ENCODE assay signal across 9 cellular contexts in genomic region chr17:45222994-45223540, GRCh38.
DNase-seq lines count a peak whose midpoint lies in the region; ATAC-seq and TF ChIP-seq lines count a peak whose summit lies in the region.
"Had no signal": no experiment of that assay in that cellular context is flagged by ENCODE, and none has a peak within 500 bp of the region (broad histone marks: within the 10 kb centered on the region; RNA-seq: fewer than 3 reads in every experiment).

No MANE protein-coding gene starts in this region.

- no peaks in the 10 kb centered on the region for H3K27me3 Mint-ChIP-seq in activated T-cell treated with anti-CD3 and anti-CD28 coated beads, Interleukin-2, amount 50 U/mL, for 24 hours
- no peaks in the 10 kb centered on the region for H3K27me3 Mint-ChIP-seq in activated naive CD4-positive, alpha-beta T cell treated with anti-CD3 and anti-CD28 coated beads, Interleukin-2, amount 10 ng/mL, durations not matched to agents 7 days and 5 days

- CTCF ChIA-PET in activated naive CD4-positive, alpha-beta T cell treated with anti-CD3 and anti-CD28 coated beads, Interleukin-2, amount 10 ng/mL, durations not matched to agents 7 days and 5 days (lab: Charles Lee) = interaction anchor here (0.6 to 7.2 kb wide), 6 partner anchors 9 to 163 kb away, joined by 3 to 276 read pairs (median 4); partner anchors contain the start of gene ACBD4

- H3K27ac Mint-ChIP-seq in activated T-cell treated with anti-CD3 and anti-CD28 coated beads, Interleukin-2, amount 50 U/mL, for 24 hours = peak overlapping the region; percentile 99
- H3K27ac Mint-ChIP-seq in activated naive CD4-positive, alpha-beta T cell treated with anti-CD3 and anti-CD28 coated beads, Interleukin-2, amount 10 ng/mL, durations not matched to agents 7 days and 5 days = peak overlapping the region; percentile 99

- peaks cover 67% of the 10 kb centered on the region for H3K36me3 Mint-ChIP-seq in activated T-cell treated with anti-CD3 and anti-CD28 coated beads, Interleukin-2, amount 50 U/mL, for 24 hours (ENCODE audit: low read depth)
- peaks cover 57% of the 10 kb centered on the region for H3K36me3 Mint-ChIP-seq in activated naive CD4-positive, alpha-beta T cell treated with anti-CD3 and anti-CD28 coated beads, Interleukin-2, amount 10 ng/mL, durations not matched to agents 7 days and 5 days

- intact Hi-C loops in tibial artery (cut with DNase I; ENCODE audit: low total_unique reads) = no loop called here

- no peaks in the 10 kb centered on the region for H3K36me3 ChIP-seq in tibial artery

- peak overlapping the region; percentile 98 for H3K4me3 Mint-ChIP-seq in activated T-cell treated with anti-CD3 and anti-CD28 coated beads, Interleukin-2, amount 50 U/mL, for 24 hours
- peak overlapping the region; percentile 100 for H3K4me3 Mint-ChIP-seq in activated naive CD4-positive, alpha-beta T cell treated with anti-CD3 and anti-CD28 coated beads, Interleukin-2, amount 10 ng/mL, durations not matched to agents 7 days and 5 days

- no peaks in the 10 kb centered on the region for H3K9me3 ChIP-seq in tibial artery

- no peak for TF ChIP-seq CTCF in tibial artery (IDR thresholded peaks at IDR 0.05)

- H3K4me3 ChIP-seq in tibial artery = peak overlapping the region; percentile 36 to 59

- H3K27ac ChIP-seq in layer of hippocampus (ENCODE audit: low read depth, low read length) = peak overlapping the region; percentile 6
- H3K27ac ChIP-seq in tibial artery = no peak overlapping the region

- H3K27me3 ChIP-seq in layer of hippocampus (ENCODE audit: control insufficient read depth, insufficient read depth, low read length) = peaks cover 14% of the 10 kb centered on the region
- peaks cover 0 to 48% of the 10 kb centered on the region in 2 donors for H3K27me3 ChIP-seq in tibial artery

- no peaks in the 10 kb centered on the region for H3K9me3 Mint-ChIP-seq in activated T-cell treated with anti-CD3 and anti-CD28 coated beads, Interleukin-2, amount 50 U/mL, for 24 hours
- H3K9me3 Mint-ChIP-seq in activated naive CD4-positive, alpha-beta T cell treated with anti-CD3 and anti-CD28 coated beads, Interleukin-2, amount 10 ng/mL, durations not matched to agents 7 days and 5 days = no peaks in the 10 kb centered on the region

- ATAC-seq in GM21786 (IDR thresholded peaks at IDR 0.05; ENCODE audit: unreplicated experiment) = no peak

- in situ Hi-C loops in KBM-7 (cut with MboI; ENCODE audit: low pct_unique_long_range_greater_than_20kb, low sequenced_read_pairs) = no loop called here

- DNase-seq in activated T-cell treated with anti-CD3 and anti-CD28 coated beads, Interleukin-2, amount 50 U/mL, for 24 hours = no peak
- no peak for DNase-seq in activated T-cell treated with anti-CD3 and anti-CD28 coated beads, Interleukin-2, amount 50 U/mL, for 48 hours
- DNase-seq in activated naive CD4-positive, alpha-beta T cell treated with anti-CD3 and anti-CD28 coated beads, Interleukin-2, amount 10 ng/mL, durations not matched to agents 7 days and 5 days = no peak
- DNase-seq in tibial artery = no peak
- DNase-seq in NCI-H2171 (lab: John Stamatoyannopoulos, UW) = no peak
- no peak for DNase-seq in KBM-7
- DNase-seq: NCI-H510A had no signal

- peaks cover 0 to 19% (median 15%) of the 10 kb centered on the region in 4 donors for H3K4me1 ChIP-seq in tibial artery

- peaks cover 69% of the 10 kb centered on the region for H3K4me1 Mint-ChIP-seq in activated T-cell treated with anti-CD3 and anti-CD28 coated beads, Interleukin-2, amount 50 U/mL, for 24 hours (ENCODE audit: low read depth)
- peaks cover 57% of the 10 kb centered on the region for H3K4me1 Mint-ChIP-seq in activated naive CD4-positive, alpha-beta T cell treated with anti-CD3 and anti-CD28 coated beads, Interleukin-2, amount 10 ng/mL, durations not matched to agents 7 days and 5 days
